Comparison of ENCODE assay signal across 22 cellular contexts in the genomic region with DNA sequence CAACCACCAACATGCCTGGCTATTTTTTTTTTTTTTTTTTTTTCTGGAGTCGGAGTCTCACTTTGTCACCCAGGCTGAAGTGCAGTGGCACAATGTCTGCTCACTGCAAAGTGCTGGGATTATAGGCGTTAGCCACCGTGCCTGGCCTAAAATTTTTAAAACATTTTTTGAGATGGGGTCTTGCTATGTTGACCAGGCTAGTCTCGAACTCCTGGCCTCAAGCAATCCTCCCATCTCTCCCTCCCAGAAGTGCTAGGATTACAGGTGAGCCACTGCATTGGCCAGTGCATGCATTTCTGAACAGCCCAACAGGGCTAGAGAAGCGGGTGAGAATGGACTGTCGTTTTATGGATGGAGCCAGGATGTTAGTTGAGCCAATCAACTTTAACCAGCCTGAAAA.
"Had no signal": no experiment of that assay in that cellular context is flagged by ENCODE, and none has a peak within 500 bp of the region (broad histone marks: within the 10 kb centered on the region; RNA-seq: fewer than 3 reads in every experiment).

No MANE protein-coding gene starts in this region.

- DNase-seq: IMR-90, Karpas-422, KG1, MG63, NCI-H1092 treated with DMSO at 0.1 percent for 48 hours, NCI-H1436, NCI-H187, NCI-H2029, NCI-H2081 treated with DMSO at 0.1 percent for 48 hours, NCI-H2171, NCI-H226, NCI-H446, NCI-H510A, NCI-H524 treated with DMSO at 0.1 percent for 48 hours, NCI-H69, NCI-H774, Right ventricle myocardium superior, RPMI8226, SIG-M5 had no signal

- H3K4me3 ChIP-seq: MG63, SJSA1, SK-N-MC had no signal

- ATAC-seq: HepG2 had no signal

- H3K27ac ChIP-seq: SJSA1, SK-N-MC had no signal
